31 cellular contexts compared by ENCODE assay signal in the genomic region with DNA sequence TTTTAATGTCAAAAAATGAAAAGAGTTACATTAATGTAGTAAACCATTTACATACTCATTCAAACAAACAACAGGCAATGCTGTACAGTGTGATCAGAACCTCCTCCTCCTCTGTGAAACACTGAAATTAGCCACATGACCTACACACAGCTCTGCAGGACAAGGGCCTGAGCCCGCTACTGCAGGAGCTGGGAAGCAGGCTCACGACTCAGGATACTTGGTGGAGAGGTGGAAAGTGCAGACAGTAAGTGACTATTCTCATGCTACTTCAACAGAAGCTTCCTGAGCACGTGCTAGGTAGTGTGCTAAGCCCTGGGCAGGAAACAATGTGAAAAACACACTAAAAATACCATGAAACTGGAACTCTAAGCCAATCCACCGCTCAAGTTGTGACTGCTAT.
"Had no signal": no experiment of that assay in that cellular context is flagged by ENCODE, and none has a peak within 500 bp of the region (broad histone marks: within the 10 kb centered on the region; RNA-seq: fewer than 3 reads in every experiment).

No MANE protein-coding gene starts in this region.

- H3K36me3 ChIP-seq: MG63 had no signal

- H3K9me3 Mint-ChIP-seq: activated B cell treated with CpG ODN at 0.5 μM for 24 hours; activated CD4-positive, alpha-beta T cell treated with anti-CD3 and anti-CD28 coated beads, Interleukin-2, amount 10 ng/mL, durations not matched to agents 7 days and 5 days; activated naive CD4-positive, alpha-beta T cell treated with anti-CD3 and anti-CD28 coated beads for 36 hours; activated naive CD4-positive, alpha-beta T cell treated with anti-CD3 and anti-CD28 coated beads, Interleukin-2, amount 50 U/mL, for 72 hours; activated T-helper 17 cell treated with anti-CD3 and anti-CD28 coated beads, Interleukin-2, amount 50 U/mL, for 72 hours; brain; T-helper 1 cell treated with Interleukin-12 subunit alpha and Interleukin-12 subunit beta and Interleukin-4 antibody, amounts not matched to agents 30 μg/mL and 1 μg/mL, for 36 hours; T-helper 2 cell treated with Interferon-gamma antibody and Interleukin-4, amounts not matched to agents 5 μg/mL and 100 μg/mL, for 36 hours had no signal

- H3K27me3 ChIP-seq: MG63, SJCRH30 had no signal

- H3K27me3 Mint-ChIP-seq: activated B cell treated with CpG ODN at 0.5 μM for 24 hours; activated CD4-positive, alpha-beta T cell treated with anti-CD3 and anti-CD28 coated beads, Interleukin-2, amount 10 ng/mL, durations not matched to agents 7 days and 5 days; activated T-helper 17 cell treated with anti-CD3 and anti-CD28 coated beads, Interleukin-2, amount 50 U/mL, for 72 hours; brain had no signal

- DNase-seq: activated B cell treated with CpG ODN at 0.5 μM for 24 hours; activated CD4-positive, alpha-beta T cell treated with anti-CD3 and anti-CD28 coated beads for 1 hour; activated CD4-positive, alpha-beta T cell treated with anti-CD3 and anti-CD28 coated beads, Interleukin-2, amount 10 ng/mL, durations not matched to agents 7 days and 5 days; activated CD4-positive, alpha-beta T cell treated with anti-CD3 and anti-CD28 coated beads, Interleukin-2, amount 50 U/mL, for 48 hours; activated CD8-positive, alpha-beta T cell treated with anti-CD3 and anti-CD28 coated beads, Interleukin-2, amount 10 ng/mL, durations not matched to agents 7 days and 5 days; activated gamma-delta T cell treated with Interleukin-2 at 50 U/mL for 16 hours; activated naive CD4-positive, alpha-beta T cell treated with anti-CD3 and anti-CD28 coated beads for 36 hours; activated T-cell treated with anti-CD3 and anti-CD28 coated beads, Interleukin-2, amount 50 U/mL, for 48 hours; anterior cingulate cortex; central memory CD4-positive, alpha-beta T cell; Kasumi-1; KG1; MG63; NCI-H1048; NCI-H1436 treated with DMSO at 0.1 percent for 48 hours; NCI-H1694 treated with DMSO at 0.1 percent for 48 hours; NCI-H2029; NCI-H345; NCI-H524 treated with DMSO at 0.1 percent for 48 hours; PC-9; SHP77; SJCRH30; SK-N-SH had no signal

- H3K27ac ChIP-seq: PC-9, SJCRH30 had no signal

- H3K9ac ChIP-seq: SK-N-SH had no signal

- H3K4me3 Mint-ChIP-seq: activated B cell treated with CpG ODN at 0.5 μM for 24 hours; activated CD4-positive, alpha-beta T cell treated with anti-CD3 and anti-CD28 coated beads, Interleukin-2, amount 10 ng/mL, durations not matched to agents 7 days and 5 days; activated CD8-positive, alpha-beta T cell treated with anti-CD3 and anti-CD28 coated beads, Interleukin-2, amount 10 ng/mL, durations not matched to agents 7 days and 5 days; activated naive CD4-positive, alpha-beta T cell treated with anti-CD3 and anti-CD28 coated beads for 36 hours; activated T-helper 17 cell treated with anti-CD3 and anti-CD28 coated beads, Interleukin-2, amount 50 U/mL, for 72 hours; brain; T-helper 1 cell treated with Interleukin-12 subunit alpha and Interleukin-12 subunit beta and Interleukin-4 antibody, amounts not matched to agents 30 μg/mL and 1 μg/mL, for 36 hours; T-helper 2 cell treated with Interferon-gamma antibody and Interleukin-4, amounts not matched to agents 5 μg/mL and 100 μg/mL, for 36 hours had no signal

- H3K4me1 Mint-ChIP-seq: activated CD4-positive, alpha-beta T cell treated with anti-CD3 and anti-CD28 coated beads, Interleukin-2, amount 10 ng/mL, durations not matched to agents 7 days and 5 days; activated T-helper 17 cell treated with anti-CD3 and anti-CD28 coated beads, Interleukin-2, amount 50 U/mL, for 72 hours had no signal

- FAIRE-seq: bronchial epithelial cell, RCC 7860, TTC549 had no signal

- H3K27ac Mint-ChIP-seq: activated B cell treated with CpG ODN at 0.5 μM for 24 hours; activated CD4-positive, alpha-beta T cell treated with anti-CD3 and anti-CD28 coated beads, Interleukin-2, amount 10 ng/mL, durations not matched to agents 7 days and 5 days; activated CD8-positive, alpha-beta T cell treated with anti-CD3 and anti-CD28 coated beads, Interleukin-2, amount 10 ng/mL, durations not matched to agents 7 days and 5 days; activated naive CD4-positive, alpha-beta T cell treated with anti-CD3 and anti-CD28 coated beads for 36 hours; activated T-helper 17 cell treated with anti-CD3 and anti-CD28 coated beads, Interleukin-2, amount 50 U/mL, for 72 hours; T-helper 1 cell treated with Interleukin-12 subunit alpha and Interleukin-12 subunit beta and Interleukin-4 antibody, amounts not matched to agents 30 μg/mL and 1 μg/mL, for 36 hours had no signal

- H3K9me3 ChIP-seq: MG63, SJCRH30, SK-N-SH had no signal

- ATAC-seq: activated CD8-positive, alpha-beta T cell treated with anti-CD3 and anti-CD28 coated beads, Interleukin-2, amount 10 ng/mL, durations not matched to agents 7 days and 5 days; activated naive CD4-positive, alpha-beta T cell treated with anti-CD3 and anti-CD28 coated beads, Interleukin-2, amount 50 U/mL, for 72 hours; activated T-helper 17 cell treated with anti-CD3 and anti-CD28 coated beads, Interleukin-2, amount 50 U/mL, for 72 hours had no signal

- H3K4me3 ChIP-seq: MG63, PC-9, SJCRH30 had no signal

- H3K4me1 ChIP-seq: SJCRH30 had no signal

- H2AFZ ChIP-seq: PC-9 had no signal

- H3K4me2 ChIP-seq: PC-9, SK-N-SH had no signal
